Comparison of ENCODE assay signal across 1 cellular context in genomic region chr1:216518844-216519627, GRCh38.
TF ChIP-seq lines count a peak whose summit lies in the region.

No MANE protein-coding gene starts in this region.

TF ChIP-seq in K562, 482 proteins besides CTCF, POLR2A, EP300 and RAD21 (continued from another document):
- TF ChIP-seq ZNF274 (IDR thresholded peaks at IDR 0.05; ENCODE audit: borderline replicate concordance, low read depth, low read length) = no peak
- TF ChIP-seq TAF1 (IDR thresholded peaks at IDR 0.05; ENCODE audit: control insufficient read depth, extremely low read depth, insufficient read depth, low read length, severe bottlenecking) = no peak
- TF ChIP-seq ZNF75A (CRISPR knock-in tag; IDR thresholded peaks at IDR 0.05) = no peak
- no peak for TF ChIP-seq ZNF512 (tag; IDR thresholded peaks at IDR 0.05)
- no peak for TF ChIP-seq KAT2B (IDR thresholded peaks at IDR 0.05; ENCODE audit: low read depth, low read length)
- no peak for TF ChIP-seq ATF4 (CRISPR knock-in tag; IDR thresholded peaks at IDR 0.05)
- TF ChIP-seq ASH1L (IDR thresholded peaks at IDR 0.05; ENCODE audit: borderline replicate concordance, low read depth, partially characterized antibody) = no peak
- TF ChIP-seq SMARCB1 (IDR thresholded peaks at IDR 0.05; ENCODE audit: insufficient read length, low read depth) = no peak
- no peak for TF ChIP-seq ETS2 (tag; IDR thresholded peaks at IDR 0.05; ENCODE audit: borderline replicate concordance, poor library complexity, severe bottlenecking)
- no peak for TF ChIP-seq CEBPG (CRISPR knock-in tag; IDR thresholded peaks at IDR 0.05)
- TF ChIP-seq CEBPG (tag; conservative IDR thresholded peaks at IDR 0.05 in 1 of 2, IDR thresholded peaks at IDR 0.05 in 1 of 2) = no peak
